Comparison of ENCODE assay signal across 7 cellular contexts in the genomic region with DNA sequence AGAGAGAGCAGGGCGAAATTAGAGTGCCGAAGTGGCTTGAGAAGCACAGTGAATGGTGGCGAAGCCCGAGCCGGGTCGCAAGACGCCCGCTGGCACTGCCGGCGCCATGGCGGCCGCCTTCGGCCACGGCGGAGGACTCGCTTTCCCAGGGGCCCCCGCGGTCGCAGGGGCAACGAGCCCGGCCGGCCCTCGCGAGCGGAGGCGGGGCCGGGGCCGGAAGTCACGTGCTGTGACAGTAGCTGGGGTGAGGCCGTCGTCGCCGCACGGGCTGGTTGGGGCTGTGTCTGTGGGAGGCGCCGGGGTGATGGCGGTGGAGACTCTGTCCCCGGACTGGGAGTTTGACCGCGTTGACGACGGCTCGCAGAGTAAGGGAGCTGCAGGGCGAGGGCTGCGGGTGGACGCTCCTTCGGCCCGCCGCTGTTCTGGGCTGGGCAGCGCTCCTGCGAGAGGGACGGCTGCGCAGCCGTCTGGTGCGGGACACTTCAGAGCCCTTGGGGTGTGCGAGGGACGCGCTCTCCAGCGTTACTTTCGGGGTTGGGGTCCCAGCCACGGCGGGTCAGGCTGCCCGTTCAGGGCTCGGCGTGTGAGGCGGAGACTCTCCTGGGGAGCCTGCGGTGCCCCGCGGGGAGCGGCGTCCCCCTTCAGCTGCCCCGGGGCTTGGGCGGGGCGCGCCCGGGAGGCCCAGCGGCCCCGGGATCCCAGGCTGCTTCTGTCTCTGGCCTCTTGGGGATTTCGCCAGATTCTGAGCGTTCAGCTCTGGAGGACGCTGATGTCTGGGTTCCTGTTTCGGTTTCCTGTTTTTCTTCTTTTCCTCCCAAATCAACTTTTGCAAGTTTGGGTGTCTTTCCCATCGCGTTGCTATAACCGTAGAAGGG. TPM values are rescaled to one million over a fixed set of nuclear protein-coding genes. Genes with fewer than 3 reads are reported as not detected.
DNase-seq lines count a peak whose midpoint lies in the region; ATAC-seq and TF ChIP-seq lines count a peak whose summit lies in the region.

A gene with protein sequence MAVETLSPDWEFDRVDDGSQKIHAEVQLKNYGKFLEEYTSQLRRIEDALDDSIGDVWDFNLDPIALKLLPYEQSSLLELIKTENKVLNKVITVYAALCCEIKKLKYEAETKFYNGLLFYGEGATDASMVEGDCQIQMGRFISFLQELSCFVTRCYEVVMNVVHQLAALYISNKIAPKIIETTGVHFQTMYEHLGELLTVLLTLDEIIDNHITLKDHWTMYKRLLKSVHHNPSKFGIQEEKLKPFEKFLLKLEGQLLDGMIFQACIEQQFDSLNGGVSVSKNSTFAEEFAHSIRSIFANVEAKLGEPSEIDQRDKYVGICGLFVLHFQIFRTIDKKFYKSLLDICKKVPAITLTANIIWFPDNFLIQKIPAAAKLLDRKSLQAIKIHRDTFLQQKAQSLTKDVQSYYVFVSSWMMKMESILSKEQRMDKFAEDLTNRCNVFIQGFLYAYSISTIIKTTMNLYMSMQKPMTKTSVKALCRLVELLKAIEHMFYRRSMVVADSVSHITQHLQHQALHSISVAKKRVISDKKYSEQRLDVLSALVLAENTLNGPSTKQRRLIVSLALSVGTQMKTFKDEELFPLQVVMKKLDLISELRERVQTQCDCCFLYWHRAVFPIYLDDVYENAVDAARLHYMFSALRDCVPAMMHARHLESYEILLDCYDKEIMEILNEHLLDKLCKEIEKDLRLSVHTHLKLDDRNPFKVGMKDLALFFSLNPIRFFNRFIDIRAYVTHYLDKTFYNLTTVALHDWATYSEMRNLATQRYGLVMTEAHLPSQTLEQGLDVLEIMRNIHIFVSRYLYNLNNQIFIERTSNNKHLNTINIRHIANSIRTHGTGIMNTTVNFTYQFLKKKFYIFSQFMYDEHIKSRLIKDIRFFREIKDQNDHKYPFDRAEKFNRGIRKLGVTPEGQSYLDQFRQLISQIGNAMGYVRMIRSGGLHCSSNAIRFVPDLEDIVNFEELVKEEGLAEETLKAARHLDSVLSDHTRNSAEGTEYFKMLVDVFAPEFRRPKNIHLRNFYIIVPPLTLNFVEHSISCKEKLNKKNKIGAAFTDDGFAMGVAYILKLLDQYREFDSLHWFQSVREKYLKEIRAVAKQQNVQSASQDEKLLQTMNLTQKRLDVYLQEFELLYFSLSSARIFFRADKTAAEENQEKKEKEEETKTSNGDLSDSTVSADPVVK (plus strand): TSS at position 235 of the 875 bp plus-strand sequence. CDS start 70 bp downstream, at position 305.

- peak within 1 kb of the TSS; percentile 72 for H2AFZ ChIP-seq in hepatocyte

- H3K9me3 ChIP-seq in hepatocyte (ENCODE audit: low read depth), result no peaks in the 10 kb centered on the region

- H3K79me2 ChIP-seq in hepatocyte, result peaks cover 45% of the 10 kb centered on the region

- no peaks in the 10 kb centered on the region for H3K27me3 ChIP-seq in hepatocyte

- peak within 1 kb of the TSS; percentile 79 for H3K4me2 ChIP-seq in hepatocyte

- peaks cover 22% of the 10 kb centered on the region for H3K4me1 ChIP-seq in hepatocyte (ENCODE audit: insufficient read depth)

- TF ChIP-seq CTCF in hepatocyte (IDR thresholded peaks at IDR 0.05; ENCODE audit: poor library complexity), result no peak
- TF ChIP-seq CTCF in retinal pigment epithelial cell (conservative IDR thresholded peaks at IDR 0.05; ENCODE audit: low read depth, low read length), result no peak

- peak within 1 kb of the TSS; percentile 46 for H3K4me3 ChIP-seq in hepatocyte
- peak within 1 kb of the TSS; percentile 82 for H3K4me3 ChIP-seq in retinal pigment epithelial cell (ENCODE audit: low read length)

- DNase-seq in NCI-H2081 treated with DMSO at 0.1 percent for 48 hours (lab: John Stamatoyannopoulos, UW), result peak; percentile 54
- DNase-seq in T1000 (lab: John Stamatoyannopoulos, UW), result peak; percentile 84
- peak; percentile 98 for DNase-seq in astrocyte of the hippocampus (ENCODE audit: low read depth, low spot score)
- DNase-seq in hepatocyte (ENCODE audit: low spot score), result peak; percentile 97
- DNase-seq in retinal pigment epithelial cell (ENCODE audit: low read depth), result peak; percentile 59

- no peaks in the 10 kb centered on the region for H3K9me2 ChIP-seq in hepatocyte (replicated peaks; ENCODE audit: insufficient read depth)

- under 1% methylated on average over 84 of the region's 85 CpGs for WGBS in hepatocyte (ENCODE audit: low lambda C conversion rate, missing lambda C conversion rate)

- peaks cover 31% of the 10 kb centered on the region for H4K20me1 ChIP-seq in hepatocyte (ENCODE audit: insufficient read depth, poor library complexity, severe bottlenecking)

- H3K36me3 ChIP-seq in hepatocyte (replicated peaks; ENCODE audit: insufficient read depth, low read depth), result no peaks in the 10 kb centered on the region

- ATAC-seq in GM18517 (IDR thresholded peaks at IDR 0.05; ENCODE audit: unreplicated experiment), result peak; percentile 81
- ATAC-seq in HG03039 (IDR thresholded peaks at IDR 0.05; ENCODE audit: unreplicated experiment), result peak; percentile 91

- H3K27ac ChIP-seq in hepatocyte, result peak within 1 kb of the TSS; percentile 96

RNA-seq across cellular contexts. Expression of the gene that starts here (rescaled TPM):
- total RNA-seq in hepatocyte, result 92.7 and 102 TPM in 2 replicates
- polyA plus RNA-seq in hepatocyte, result 31.3 and 38.0 TPM in 2 replicates

Comparison
In these comparisons a context has a peak if more than half of its experiments do, and no peak if none do; other contexts are left out.
1. Peak in every context shown above with its lines: DNase-seq, ATAC-seq, H3K4me3 ChIP-seq and H3K27ac ChIP-seq.